Comparison of ENCODE assay signal across 8 cellular contexts in the genomic region with DNA sequence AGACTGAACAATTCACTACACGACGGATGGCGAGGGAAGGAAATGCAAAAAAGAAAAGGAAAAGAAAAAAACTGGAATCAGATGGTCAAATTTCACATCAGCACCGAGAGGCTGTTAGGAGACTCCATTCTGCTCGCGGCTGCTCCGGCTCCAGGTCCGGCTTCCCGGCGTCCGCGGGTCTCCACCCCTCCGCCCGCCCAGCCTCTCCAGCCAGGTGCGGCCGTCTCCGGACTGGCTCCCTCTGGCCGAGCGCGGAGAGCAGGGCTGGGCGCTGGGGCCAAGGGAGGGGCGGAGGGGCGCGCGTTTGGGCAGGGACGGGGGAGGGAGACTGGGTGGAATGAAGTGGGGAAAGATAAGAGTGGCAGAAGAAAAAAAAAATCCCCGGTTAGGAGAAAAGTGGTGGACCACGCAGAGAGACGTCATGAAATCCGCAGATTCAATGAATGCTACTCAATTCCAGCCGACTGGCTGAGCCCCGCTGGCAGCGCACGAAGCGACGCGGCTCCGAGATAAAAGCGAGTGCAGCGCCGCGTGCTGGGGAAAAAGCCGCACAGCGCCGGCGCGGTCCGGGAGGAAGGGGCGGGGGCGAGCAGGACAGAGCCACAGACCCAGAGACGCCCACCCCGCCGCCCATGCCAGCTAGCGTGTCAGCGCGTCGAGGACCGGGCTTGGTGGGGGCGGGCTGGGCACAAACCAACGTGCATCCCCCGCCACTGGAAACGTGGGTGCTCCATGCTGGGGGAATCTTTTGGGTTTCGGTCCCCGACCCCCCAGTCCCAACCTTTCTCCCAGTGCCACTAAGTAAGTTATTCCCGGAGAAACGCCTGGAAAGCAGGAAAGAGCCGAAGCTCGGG. TPM values are rescaled to one million over a fixed set of nuclear protein-coding genes. Genes with fewer than 3 reads are reported as not detected.
DNase-seq lines count a peak whose midpoint lies in the region; ATAC-seq lines count a peak whose summit lies in the region.

A gene with protein sequence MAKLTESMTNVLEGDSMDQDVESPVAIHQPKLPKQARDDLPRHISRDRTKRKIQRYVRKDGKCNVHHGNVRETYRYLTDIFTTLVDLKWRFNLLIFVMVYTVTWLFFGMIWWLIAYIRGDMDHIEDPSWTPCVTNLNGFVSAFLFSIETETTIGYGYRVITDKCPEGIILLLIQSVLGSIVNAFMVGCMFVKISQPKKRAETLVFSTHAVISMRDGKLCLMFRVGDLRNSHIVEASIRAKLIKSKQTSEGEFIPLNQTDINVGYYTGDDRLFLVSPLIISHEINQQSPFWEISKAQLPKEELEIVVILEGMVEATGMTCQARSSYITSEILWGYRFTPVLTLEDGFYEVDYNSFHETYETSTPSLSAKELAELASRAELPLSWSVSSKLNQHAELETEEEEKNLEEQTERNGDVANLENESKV (minus strand): TSS at position 517 of the 854 bp plus-strand sequence. CDS start 75,775 bp downstream, outside the sequence.

- no peak within 1 kb of the TSS for H3K23ac ChIP-seq in mesenchymal stem cell (ENCODE audit: low read length in 2 of 2)

- H3K36me3 ChIP-seq in mesenchymal stem cell (ENCODE audit: control insufficient read depth in 1 of 2, insufficient read depth in 2 of 2, low read depth in 1 of 2, low read length in 2 of 2) = no peaks in the 10 kb centered on the region

- DNase-seq in activated T-cell treated with anti-CD3 and anti-CD28 coated beads, Interleukin-2, amount 50 U/mL, for 72 hours = peak; percentile 4 to 12
- no peak for DNase-seq in activated T-cell treated with anti-CD3 and anti-CD28 coated beads, Interleukin-2, amount 50 U/mL, for 1 hour
- DNase-seq in NCI-H526 (lab: John Stamatoyannopoulos, UW) = peak; percentile 60 to 94
- DNase-seq in ecto neural progenitor cell (ENCODE audit: low spot score) = peak; percentile 88
- DNase-seq in mesenchymal stem cell = peak; percentile 75
- no peak for DNase-seq in T1000 (lab: John Stamatoyannopoulos, UW)

- H2BK120ac ChIP-seq in mesenchymal stem cell (ENCODE audit: low read depth, low read length) = no peak within 1 kb of the TSS

- peaks cover 4% of the 10 kb centered on the region for H3K79me1 ChIP-seq in mesenchymal stem cell (replicated peaks; ENCODE audit: low read length, poor library complexity, severe bottlenecking)

- H3K4ac ChIP-seq in mesenchymal stem cell (ENCODE audit: low read depth in 1 of 2, low read length in 2 of 2) = peak within 1 kb of the TSS in 1 of 2 experiments; percentile 24

- H2BK15ac ChIP-seq in mesenchymal stem cell (ENCODE audit: low read depth, poor library complexity, severe bottlenecking) = peak within 1 kb of the TSS; percentile 15

- H3K27ac ChIP-seq in mesenchymal stem cell (ENCODE audit: low read length, poor library complexity, severe bottlenecking) = no peak within 1 kb of the TSS

- peaks cover 19% of the 10 kb centered on the region for H3K4me1 ChIP-seq in mesenchymal stem cell (ENCODE audit: control insufficient read depth, insufficient read depth, low read depth, low read length)

- H3K27me3 ChIP-seq in mesenchymal stem cell (ENCODE audit: control insufficient read depth in 1 of 2, insufficient read depth in 1 of 2, low read length in 2 of 2) = peaks cover 5 to 88% of the 10 kb centered on the region in 2 experiments

- peak within 1 kb of the TSS; percentile 91 for H3K4me2 ChIP-seq in mesenchymal stem cell (ENCODE audit: low read length, poor library complexity, severe bottlenecking)

- H3K36me3 Mint-ChIP-seq in activated T-cell treated with anti-CD3 and anti-CD28 coated beads, Interleukin-2, amount 50 U/mL, for 72 hours (ENCODE audit: insufficient read depth in 2 of 2) = peaks cover 2 to 3% of the 10 kb centered on the region in 2 donors

- under 1% methylated on average over 66 of the region's 68 CpGs for WGBS in mesenchymal stem cell

- H3K9ac ChIP-seq in mesenchymal stem cell (ENCODE audit: low read length) = peak within 1 kb of the TSS; percentile 39

- H3K14ac ChIP-seq in mesenchymal stem cell (ENCODE audit: low read length in 2 of 2) = peak within 1 kb of the TSS in 1 of 2 experiments; percentile 37

- H2BK12ac ChIP-seq in mesenchymal stem cell (ENCODE audit: low read length in 2 of 2) = peak within 1 kb of the TSS in 1 of 2 experiments; percentile 94

- no peaks in the 10 kb centered on the region for H3K9me3 Mint-ChIP-seq in activated T-cell treated with anti-CD3 and anti-CD28 coated beads, Interleukin-2, amount 50 U/mL, for 72 hours

- peak within 1 kb of the TSS; percentile 3 for H3K4me3 Mint-ChIP-seq in activated T-cell treated with anti-CD3 and anti-CD28 coated beads, Interleukin-2, amount 50 U/mL, for 72 hours

- peak within 1 kb of the TSS; percentile 16 for H4K8ac ChIP-seq in mesenchymal stem cell (ENCODE audit: low read length)

- H3K18ac ChIP-seq in mesenchymal stem cell (ENCODE audit: low read depth in 1 of 2, low read length in 2 of 2) = peak within 1 kb of the TSS; percentile 55 to 88

- peaks cover 13% of the 10 kb centered on the region for H3K4me1 Mint-ChIP-seq in activated T-cell treated with anti-CD3 and anti-CD28 coated beads, Interleukin-2, amount 50 U/mL, for 72 hours (ENCODE audit: low read depth)

- ATAC-seq in activated T-cell treated with anti-CD3 and anti-CD28 coated beads, Interleukin-2, amount 50 U/mL, for 72 hours (replicated peaks in 1 of 2) = no peak
- no peak for ATAC-seq in GM18873 (IDR thresholded peaks at IDR 0.05; ENCODE audit: low FRiP score, unreplicated experiment)
- no peak for ATAC-seq in HG03469 (IDR thresholded peaks at IDR 0.05; ENCODE audit: unreplicated experiment)

- H3K9me3 ChIP-seq in mesenchymal stem cell (ENCODE audit: control insufficient read depth, low read length) = peaks cover 3% of the 10 kb centered on the region

- peak within 1 kb of the TSS; percentile 67 to 75 for H3K4me3 ChIP-seq in mesenchymal stem cell (ENCODE audit: insufficient read depth in 1 of 2, low read depth in 1 of 2, low read length in 2 of 2)

- peak within 1 kb of the TSS; percentile 31 for H4K91ac ChIP-seq in mesenchymal stem cell (ENCODE audit: low read length)

- peaks cover 88% of the 10 kb centered on the region for H3K27me3 Mint-ChIP-seq in activated T-cell treated with anti-CD3 and anti-CD28 coated beads, Interleukin-2, amount 50 U/mL, for 72 hours (ENCODE audit: low read depth)

- no peak within 1 kb of the TSS for H2AFZ ChIP-seq in mesenchymal stem cell (ENCODE audit: low read depth, low read length)

- H2BK5ac ChIP-seq in mesenchymal stem cell (ENCODE audit: low read depth, low read length, poor library complexity, severe bottlenecking) = no peak within 1 kb of the TSS

- no peak within 1 kb of the TSS for H3K27ac Mint-ChIP-seq in activated T-cell treated with anti-CD3 and anti-CD28 coated beads, Interleukin-2, amount 50 U/mL, for 72 hours

- H2AK5ac ChIP-seq in mesenchymal stem cell (ENCODE audit: low read length, severe bottlenecking) = no peak within 1 kb of the TSS

RNA-seq across cellular contexts. Expression of the gene that starts here (rescaled TPM):
- total RNA-seq in activated T-cell treated with anti-CD3 and anti-CD28 coated beads, Interleukin-2, amount 50 U/mL, for 72 hours = not detected
- polyA plus RNA-seq in mesenchymal stem cell (2013, experiment 1 of 2) = 4.6 TPM
- 5.0 TPM for polyA plus RNA-seq in mesenchymal stem cell (2013, experiment 2 of 2)

Comparison
In these comparisons a context has a peak if more than half of its experiments do, and no peak if none do; other contexts are left out.
1. Peak in DNase-seq in activated T-cell treated with anti-CD3 and anti-CD28 coated beads, Interleukin-2, amount 50 U/mL, for 72 hours; RNA of the gene not detected or under 1 TPM.
2. DNase-seq: peak in NCI-H526 (2 of 2), ecto neural progenitor cell (single experiment) and mesenchymal stem cell (single experiment); none in activated T-cell treated with anti-CD3 and anti-CD28 coated beads, Interleukin-2, amount 50 U/mL, for 1 hour (single experiment) and T1000 (single experiment).